ENCODE assay signal across 25 cellular contexts in the genomic region with DNA sequence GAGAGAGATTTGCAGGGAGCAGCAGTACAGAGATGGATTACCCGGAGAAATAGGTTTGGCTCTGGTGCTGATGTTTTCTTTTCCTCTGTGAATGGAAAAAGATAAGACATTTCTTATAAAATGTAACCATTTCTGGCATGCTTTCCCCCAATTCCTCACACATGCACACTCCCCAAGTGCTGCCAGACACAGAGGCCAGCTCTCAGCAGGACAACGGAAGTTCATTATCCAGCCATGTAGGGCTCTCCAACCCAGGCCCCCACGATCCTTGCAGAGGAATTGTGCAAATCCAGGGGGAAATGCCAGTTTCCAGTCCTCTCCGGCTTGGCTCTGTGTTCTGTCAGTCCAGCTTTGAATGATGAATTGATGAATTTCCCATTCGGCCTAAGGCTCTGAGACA.
DNase-seq lines count a peak whose midpoint lies in the region; ATAC-seq, FAIRE-seq and TF ChIP-seq lines count a peak whose summit lies in the region.
"Had no signal": no experiment of that assay in that cellular context is flagged by ENCODE, and none has a peak within 500 bp of the region (broad histone marks: within the 10 kb centered on the region; RNA-seq: fewer than 3 reads in every experiment).

No MANE protein-coding gene starts in this region.

- WGBS in smooth muscle cell (ENCODE audit: low lambda C conversion rate): 50% methylated on average over 5 of the region's 5 CpGs

- no peaks in the 10 kb centered on the region for H3K79me2 ChIP-seq in astrocyte (ENCODE audit: insufficient read depth, low read length)
- no peaks in the 10 kb centered on the region for H3K79me2 ChIP-seq in smooth muscle cell (ENCODE audit: low read depth)

- no TSS peak for BruUV-seq in Calu3 (replicated peaks; lab: Mats Ljungman, UMichigan)

- H3K4me2 ChIP-seq in astrocyte (ENCODE audit: low read length) (no peak overlapping the region), smooth muscle cell (no peak overlapping the region)
- H3K4me2 ChIP-seq: BLaER1, GM23338, PC-9 had no signal

- peak; percentile 31 for ATAC-seq in Right ventricle myocardium superior (ENCODE audit: poor library complexity)
- ATAC-seq: GM12878, GM23338, Right ventricle myocardium inferior had no signal

- no peaks in the 10 kb centered on the region for H3K36me3 ChIP-seq in right atrium auricular region
- H3K36me3 ChIP-seq in astrocyte (ENCODE audit: insufficient read depth, low read length): no peaks in the 10 kb centered on the region
- H3K36me3 ChIP-seq in smooth muscle cell (ENCODE audit: low read depth): no peaks in the 10 kb centered on the region
- H3K36me3 ChIP-seq in kidney (ENCODE audit: control insufficient read depth in 1 of 2, insufficient read depth in 2 of 2, low read length in 2 of 2): no peaks in the 10 kb centered on the region
- H3K36me3 ChIP-seq: BLaER1, MG63, SJSA1 had no signal

- no peak overlapping the region for H3K4me3 ChIP-seq in right atrium auricular region
- no peak overlapping the region for H3K4me3 ChIP-seq in astrocyte (ENCODE audit: insufficient read depth, low read depth, low read length)
- H3K4me3 ChIP-seq in fibroblast of the aortic adventitia (ENCODE audit: low read depth, low read length): no peak overlapping the region
- no peak overlapping the region for H3K4me3 ChIP-seq in smooth muscle cell
- no peak overlapping the region for H3K4me3 ChIP-seq in kidney (ENCODE audit: low read length in 2 of 2)
- H3K4me3 ChIP-seq: BLaER1, GM12878, GM23338, MG63, PC-9, SJSA1 had no signal

- peaks cover 2% of the 10 kb centered on the region for H3K9me3 Mint-ChIP-seq in astrocyte (ENCODE audit: unreplicated experiment)
- H3K9me3 Mint-ChIP-seq in activated T-helper 2 cell treated with anti-CD3 and anti-CD28 coated beads, Interferon-gamma antibody, Interleukin-2, Interleukin-4, amounts not matched to agents 10 μg/mL and 5 μg/mL and 100 μg/mL, durations not matched to agents 14 hours and 24 hours and 36 hours: no peaks in the 10 kb centered on the region
- no peaks in the 10 kb centered on the region for H3K9me3 Mint-ChIP-seq in Calu3 (ENCODE audit: low read depth, unreplicated experiment)
- H3K9me3 Mint-ChIP-seq: GM23338 had no signal

- H3K4me1 Mint-ChIP-seq in astrocyte (ENCODE audit: low read depth, unreplicated experiment): no peaks in the 10 kb centered on the region
- no peaks in the 10 kb centered on the region for H3K4me1 Mint-ChIP-seq in activated T-helper 2 cell treated with anti-CD3 and anti-CD28 coated beads, Interferon-gamma antibody, Interleukin-2, Interleukin-4, amounts not matched to agents 10 μg/mL and 5 μg/mL and 100 μg/mL, durations not matched to agents 14 hours and 24 hours and 36 hours (ENCODE audit: low read depth)
- H3K4me1 Mint-ChIP-seq in Calu3 (ENCODE audit: low read depth, unreplicated experiment): no peaks in the 10 kb centered on the region
- H3K4me1 Mint-ChIP-seq: CD4-positive, CD25-positive, alpha-beta regulatory T cell had no signal

- H3K4me3 Mint-ChIP-seq in astrocyte (ENCODE audit: unreplicated experiment) (no peak overlapping the region), Calu3 (ENCODE audit: low read depth, unreplicated experiment) (no peak overlapping the region)
- no peak overlapping the region for H3K4me3 Mint-ChIP-seq in activated T-helper 2 cell treated with anti-CD3 and anti-CD28 coated beads, Interferon-gamma antibody, Interleukin-2, Interleukin-4, amounts not matched to agents 10 μg/mL and 5 μg/mL and 100 μg/mL, durations not matched to agents 14 hours and 24 hours and 36 hours (ENCODE audit: low read depth)
- H3K4me3 Mint-ChIP-seq: CD4-positive, CD25-positive, alpha-beta regulatory T cell; GM23338; H9 had no signal

- H3K4me1 ChIP-seq in right atrium auricular region: peaks cover 0 to 6% of the 10 kb centered on the region in 2 donors
- H3K4me1 ChIP-seq in astrocyte (ENCODE audit: insufficient read depth, low read length): no peaks in the 10 kb centered on the region
- H3K4me1 ChIP-seq in smooth muscle cell (ENCODE audit: low read depth): no peaks in the 10 kb centered on the region
- no peaks in the 10 kb centered on the region for H3K4me1 ChIP-seq in kidney (ENCODE audit: control insufficient read depth in 1 of 2, insufficient read depth in 1 of 2, low read depth in 1 of 2, low read length in 2 of 2)
- H3K4me1 ChIP-seq: SJSA1 had no signal

- no peak for FAIRE-seq in astrocyte (lab: Jason Lieb, UNC)
- no peak for FAIRE-seq in kidney (lab: Jason Lieb, UNC)
- FAIRE-seq: GM12878 had no signal

- H4K20me1 ChIP-seq in astrocyte (ENCODE audit: insufficient read depth, low read length) (no peaks in the 10 kb centered on the region), smooth muscle cell (ENCODE audit: low read depth) (no peaks in the 10 kb centered on the region)
- H4K20me1 ChIP-seq: BLaER1 had no signal

- CTCF ChIA-PET in Calu3 (lab: Charles Lee): interaction anchor here (0.7 kb wide), 1 partner anchor 12 kb away, joined by 3 read pairs; no protein-coding TSS in a partner anchor

- H3F3A ChIP-seq in smooth muscle cell (ENCODE audit: low read depth): no peaks in the 10 kb centered on the region

- H3K9ac ChIP-seq in astrocyte (ENCODE audit: low read length) (no peak overlapping the region), smooth muscle cell (ENCODE audit: low read depth) (no peak overlapping the region), kidney (ENCODE audit: low read length in 2 of 2) (no peak overlapping the region)
- H3K9ac ChIP-seq: BLaER1 had no signal

- H2AFZ ChIP-seq in astrocyte (ENCODE audit: low read depth, low read length): no peak overlapping the region
- peak overlapping the region; percentile 41 for H2AFZ ChIP-seq in smooth muscle cell (ENCODE audit: low read depth)
- H2AFZ ChIP-seq: PC-9 had no signal

- no peak overlapping the region for H3K27ac ChIP-seq in right atrium auricular region
- H3K27ac ChIP-seq in astrocyte (ENCODE audit: low read depth, low read length): no peak overlapping the region
- no peak overlapping the region for H3K27ac ChIP-seq in smooth muscle cell (ENCODE audit: low read depth)
- H3K27ac ChIP-seq in kidney (ENCODE audit: low read depth in 2 of 2, low read length in 2 of 2): no peak overlapping the region
- H3K27ac ChIP-seq: BLaER1, PC-9, SJSA1 had no signal

- H3K27me3 ChIP-seq in right atrium auricular region: no peaks in the 10 kb centered on the region
- peaks cover 8% of the 10 kb centered on the region for H3K27me3 ChIP-seq in astrocyte (ENCODE audit: insufficient read depth, low read length)
- H3K27me3 ChIP-seq in smooth muscle cell (ENCODE audit: low read depth): peaks cover 5% of the 10 kb centered on the region
- H3K27me3 ChIP-seq: SJSA1 had no signal

- peaks cover 16% of the 10 kb centered on the region for H3K27me3 Mint-ChIP-seq in astrocyte (ENCODE audit: low read depth, unreplicated experiment)
- peaks cover 18% of the 10 kb centered on the region for H3K27me3 Mint-ChIP-seq in activated T-helper 2 cell treated with anti-CD3 and anti-CD28 coated beads, Interferon-gamma antibody, Interleukin-2, Interleukin-4, amounts not matched to agents 10 μg/mL and 5 μg/mL and 100 μg/mL, durations not matched to agents 14 hours and 24 hours and 36 hours (ENCODE audit: low read depth)
- peaks cover 53% of the 10 kb centered on the region for H3K27me3 Mint-ChIP-seq in Calu3 (ENCODE audit: unreplicated experiment)

- DNase-seq in Right ventricle myocardium superior (no peak), right atrium auricular region (ENCODE audit: low spot score) (no peak), astrocyte (ENCODE audit: low read depth) (peak; percentile 3), fibroblast of the aortic adventitia (ENCODE audit: low read depth) (peak; percentile 52), smooth muscle cell (lab: John Stamatoyannopoulos, UW; ENCODE audit: unreplicated experiment) (no peak), kidney (no peak), Calu3 (no peak)
- DNase-seq in activated T-helper 2 cell treated with anti-CD3 and anti-CD28 coated beads, Interferon-gamma antibody, Interleukin-2, Interleukin-4, amounts not matched to agents 10 μg/mL and 5 μg/mL and 100 μg/mL, durations not matched to agents 14 hours and 24 hours and 36 hours (ENCODE audit: low spot score): no peak
- DNase-seq: CD4-positive, CD25-positive, alpha-beta regulatory T cell; DMS53; GDM1; H9; KG1; MG63; NCI-H2029; NCI-H446; NCI-H524 treated with DMSO at 0.1 percent for 48 hours; NCI-H774; NK-92 treated with Interleukin-12 subunit alpha and Interleukin-12 subunit beta, amount 100 ng/mL, for 24 hours; PC-9 had no signal

- no peaks in the 10 kb centered on the region for H3K36me3 Mint-ChIP-seq in astrocyte (ENCODE audit: low read depth, unreplicated experiment)
- H3K36me3 Mint-ChIP-seq in activated T-helper 2 cell treated with anti-CD3 and anti-CD28 coated beads, Interferon-gamma antibody, Interleukin-2, Interleukin-4, amounts not matched to agents 10 μg/mL and 5 μg/mL and 100 μg/mL, durations not matched to agents 14 hours and 24 hours and 36 hours (ENCODE audit: low read depth): no peaks in the 10 kb centered on the region
- no peaks in the 10 kb centered on the region for H3K36me3 Mint-ChIP-seq in Calu3 (ENCODE audit: insufficient read depth, unreplicated experiment)
- H3K36me3 Mint-ChIP-seq: CD4-positive, CD25-positive, alpha-beta regulatory T cell had no signal

- intact Hi-C loops in Right ventricle myocardium superior (cut with DNase I) (no loop called here), kidney (cut with DNase I) (no loop called here), Calu3 (cut with micrococcal nuclease; ENCODE audit: unreplicated experiment) (no loop called here)
- intact Hi-C loops in activated T-helper 2 cell treated with anti-CD3 and anti-CD28 coated beads, Interferon-gamma antibody, Interleukin-2, Interleukin-4, amounts not matched to agents 10 μg/mL and 5 μg/mL and 100 μg/mL, durations not matched to agents 14 hours and 24 hours and 36 hours (cut with micrococcal nuclease): no loop called here

- H3K27ac Mint-ChIP-seq in astrocyte (ENCODE audit: unreplicated experiment): no peak overlapping the region
- H3K27ac Mint-ChIP-seq in activated T-helper 2 cell treated with anti-CD3 and anti-CD28 coated beads, Interferon-gamma antibody, Interleukin-2, Interleukin-4, amounts not matched to agents 10 μg/mL and 5 μg/mL and 100 μg/mL, durations not matched to agents 14 hours and 24 hours and 36 hours: no peak overlapping the region
- no peak overlapping the region for H3K27ac Mint-ChIP-seq in Calu3 (ENCODE audit: unreplicated experiment)
- H3K27ac Mint-ChIP-seq: CD4-positive, CD25-positive, alpha-beta regulatory T cell; GM23338; H9 had no signal

- H3K9me3 ChIP-seq in right atrium auricular region (no peaks in the 10 kb centered on the region), astrocyte (ENCODE audit: insufficient read depth, low read depth, low read length) (no peaks in the 10 kb centered on the region), smooth muscle cell (replicated peaks; ENCODE audit: low read depth) (no peaks in the 10 kb centered on the region), kidney (ENCODE audit: control insufficient read depth in 1 of 2, low read length in 2 of 2) (no peaks in the 10 kb centered on the region)
- H3K9me3 ChIP-seq: BLaER1, MG63, SJSA1 had no signal

- TF ChIP-seq CTCF in right atrium auricular region (IDR thresholded peaks at IDR 0.05) (no peak), astrocyte (IDR thresholded peaks at IDR 0.05; ENCODE audit: insufficient read depth, low read depth, low read length) (no peak), fibroblast of the aortic adventitia (IDR thresholded peaks at IDR 0.05; ENCODE audit: insufficient read depth, low read length) (no peak), smooth muscle cell (IDR thresholded peaks at IDR 0.05; ENCODE audit: borderline replicate concordance, insufficient read depth, poor library complexity, severe bottlenecking) (no peak), kidney (IDR thresholded peaks at IDR 0.05; ENCODE audit: borderline replicate concordance, extremely low read depth, insufficient read depth) (no peak), Calu3 (IDR thresholded peaks at IDR 0.05; ENCODE audit: unreplicated experiment) (no peak)

Comparison
In these comparisons a context has a peak if more than half of its experiments do, and no peak if none do; other contexts are left out.
1. DNase-seq: peak in astrocyte (single experiment) and fibroblast of the aortic adventitia (single experiment); none in Right ventricle myocardium superior (single experiment), right atrium auricular region (single experiment), smooth muscle cell (single experiment), kidney (single experiment), activated T-helper 2 cell treated with anti-CD3 and anti-CD28 coated beads, Interferon-gamma antibody, Interleukin-2, Interleukin-4, amounts not matched to agents 10 μg/mL and 5 μg/mL and 100 μg/mL, durations not matched to agents 14 hours and 24 hours and 36 hours (single experiment) and Calu3 (single experiment).